In the genomic region with DNA sequence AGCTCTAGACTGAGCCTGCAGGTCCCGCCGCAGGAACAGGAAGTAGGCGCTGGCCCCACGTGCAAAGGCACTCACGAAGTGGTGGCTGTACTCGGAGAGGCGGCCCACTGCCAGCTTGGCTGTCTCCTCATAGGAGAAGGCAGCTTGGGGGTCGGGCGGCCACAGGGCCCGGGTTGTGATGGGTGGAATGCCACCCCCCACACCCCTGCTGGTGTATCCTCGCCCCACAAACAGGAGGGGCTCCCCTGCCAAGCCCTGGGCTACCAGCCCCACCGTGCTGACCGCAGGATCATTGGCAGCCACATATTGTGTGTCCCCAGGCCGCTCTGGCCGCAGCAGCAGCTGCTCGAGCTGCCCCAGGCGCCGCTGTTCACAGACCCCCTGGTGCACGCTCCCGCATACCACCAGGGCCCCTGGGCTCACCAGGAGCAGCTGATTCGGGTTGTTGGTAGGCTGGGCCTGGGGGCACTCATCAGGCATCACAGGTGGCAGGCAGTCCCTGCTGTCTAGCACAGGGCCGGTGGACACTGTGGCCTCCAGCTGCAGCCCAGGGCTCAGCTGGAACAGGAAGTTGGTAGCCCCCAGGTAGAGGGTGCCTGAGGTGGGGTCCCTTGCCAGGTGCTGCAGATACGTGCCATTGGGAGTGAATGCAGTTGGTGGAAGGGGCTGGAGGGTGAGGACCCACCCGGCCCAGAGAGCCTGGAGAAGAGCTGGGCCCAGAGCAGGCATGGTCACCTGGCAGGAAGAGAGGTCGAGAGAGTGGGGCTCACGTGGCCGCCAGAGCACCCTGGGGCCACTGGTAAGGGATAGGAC, we compare ENCODE assay signal across 18 cellular contexts. TPM values are rescaled to one million over a fixed set of nuclear protein-coding genes. Genes with fewer than 3 reads are reported as not detected.
DNase-seq lines count a peak whose midpoint lies in the region; FAIRE-seq and TF ChIP-seq lines count a peak whose summit lies in the region.
"Had no signal": no experiment of that assay in that cellular context is flagged by ENCODE, and none has a peak within 500 bp of the region (broad histone marks: within the 10 kb centered on the region; RNA-seq: fewer than 3 reads in every experiment).

No MANE protein-coding gene starts in this region.

- no peaks in the 10 kb centered on the region for H3K27me3 Mint-ChIP-seq in H9 (ENCODE audit: low read depth)

- no peak overlapping the region for H3K4me3 ChIP-seq in ascending aorta
- no peak overlapping the region for H3K4me3 ChIP-seq in kidney (ENCODE audit: low read length in 2 of 2)
- H3K4me3 ChIP-seq in subcutaneous abdominal adipose tissue (ENCODE audit: low read depth in 1 of 5, low read length in 5 of 5): no peak overlapping the region
- H3K4me3 ChIP-seq: left lung, MG63 had no signal

- H2BK20ac ChIP-seq in H9 (ENCODE audit: low read depth, low read length, poor library complexity, severe bottlenecking): no peak overlapping the region

- no peak overlapping the region for H2BK120ac ChIP-seq in H9 (ENCODE audit: low read depth, low read length, poor library complexity, severe bottlenecking)

- intact Hi-C loops in ascending aorta (cut with DNase I): no loop called here
- intact Hi-C loops in kidney (cut with DNase I): no loop called here

- no peak overlapping the region; the same call in 1 of the 2 replicates for H3K14ac ChIP-seq in H9 (ENCODE audit: insufficient read depth, low read length)

- H3K36me3 ChIP-seq in ascending aorta (peaks cover 28 to 45% of the 10 kb centered on the region in 2 donors), kidney (ENCODE audit: control insufficient read depth in 1 of 2, insufficient read depth in 2 of 2, low read length in 2 of 2) (peaks cover 7 to 17% of the 10 kb centered on the region in 2 donors), subcutaneous abdominal adipose tissue (ENCODE audit: control insufficient read depth in 5 of 5, insufficient read depth in 5 of 5, low read length in 5 of 5) (peaks cover 0 to 19% (median 12%) of the 10 kb centered on the region in 5 donors)
- H3K36me3 ChIP-seq: BE2C, MG63 had no signal

- H2BK15ac ChIP-seq in H9 (ENCODE audit: low read depth, low read length): no peak overlapping the region

- no peak for FAIRE-seq in kidney (lab: Jason Lieb, UNC)

- no peak overlapping the region for H3K23ac ChIP-seq in H9 (ENCODE audit: insufficient read length, low read depth, low read length)

- DNase-seq in H9: no peak
- DNase-seq in ascending aorta (ENCODE audit: low spot score in 2 of 2): no peak
- DNase-seq in kidney: no peak
- no peak for DNase-seq in 8988T
- DNase-seq in SHP77 treated with DMSO at 0.1 percent for 48 hours (lab: John Stamatoyannopoulos, UW): no peak
- DNase-seq in AG08396 (ENCODE audit: low spot score): no peak
- no peak for DNase-seq in mesenteric fat pad (ENCODE audit: low spot score)
- DNase-seq: activated CD4-positive, alpha-beta T cell treated with anti-CD3 and anti-CD28 coated beads, Interleukin-2, amount 10 ng/mL, durations not matched to agents 7 days and 5 days; activated naive CD4-positive, alpha-beta T cell treated with anti-CD3 and anti-CD28 coated beads, Interleukin-2, amount 10 ng/mL, durations not matched to agents 7 days and 5 days; BE2C; effector memory CD4-positive, alpha-beta T cell; MG63; naive B cell; NCI-H2081; NCI-H748 treated with DMSO at 0.1 percent for 48 hours had no signal

- H3K27me3 ChIP-seq in H9 (ENCODE audit: insufficient read depth, low read length): no peaks in the 10 kb centered on the region
- no peaks in the 10 kb centered on the region for H3K27me3 ChIP-seq in ascending aorta
- H3K27me3 ChIP-seq in subcutaneous abdominal adipose tissue (ENCODE audit: control insufficient read depth in 5 of 5, insufficient read depth in 4 of 5, low read length in 5 of 5): no peaks in the 10 kb centered on the region
- H3K27me3 ChIP-seq: BE2C, MG63 had no signal

- H3K27ac ChIP-seq in H9 (ENCODE audit: insufficient read length, low read depth, low read length) (no peak overlapping the region), ascending aorta (peak overlapping the region; percentile 95 to 98), kidney (ENCODE audit: low read depth in 2 of 2, low read length in 2 of 2) (peak overlapping the region; percentile 78 to 83), subcutaneous abdominal adipose tissue (ENCODE audit: low read depth, low read length) (peak overlapping the region; percentile 84)
- H3K27ac ChIP-seq: left lung had no signal

- no peak overlapping the region for H2AK5ac ChIP-seq in H9 (ENCODE audit: insufficient read length, low read length)

- no peak overlapping the region for H4K91ac ChIP-seq in H9 (ENCODE audit: insufficient read length, low read depth, low read length)

- no peaks in the 10 kb centered on the region for H4K20me1 ChIP-seq in H9 (ENCODE audit: control insufficient read depth, insufficient read depth, insufficient read length)

- no peak overlapping the region for H3T11ph ChIP-seq in H9 (ENCODE audit: low read length)

- H3K4me1 ChIP-seq in H9 (ENCODE audit: insufficient read depth, low read length) (peaks cover 9% of the 10 kb centered on the region; the same call in 1 of the 2 replicates), ascending aorta (peaks cover 18 to 38% of the 10 kb centered on the region in 2 donors), kidney (ENCODE audit: control insufficient read depth in 1 of 2, insufficient read depth in 1 of 2, low read depth in 1 of 2, low read length in 2 of 2) (peaks cover 30 to 62% of the 10 kb centered on the region in 2 donors), subcutaneous abdominal adipose tissue (ENCODE audit: control insufficient read depth in 5 of 5, insufficient read depth in 5 of 5, low read length in 5 of 5) (peaks cover 7 to 64% (median 52%) of the 10 kb centered on the region in 5 donors)
- H3K4me1 ChIP-seq: BE2C had no signal

- H3K23me2 ChIP-seq in H9 (ENCODE audit: insufficient read length, low read depth, low read length, poor library complexity, severe bottlenecking): peaks cover 9% of the 10 kb centered on the region

- no peaks in the 10 kb centered on the region for H3K9me3 ChIP-seq in H9 (ENCODE audit: control insufficient read depth, low read depth, low read length)
- H3K9me3 ChIP-seq in ascending aorta: no peaks in the 10 kb centered on the region
- no peaks in the 10 kb centered on the region for H3K9me3 ChIP-seq in kidney (ENCODE audit: control insufficient read depth in 1 of 2, low read length in 2 of 2)
- H3K9me3 ChIP-seq in subcutaneous abdominal adipose tissue (ENCODE audit: control insufficient read depth in 5 of 5, low read length in 5 of 5): no peaks in the 10 kb centered on the region
- H3K9me3 ChIP-seq: BE2C, left lung, MG63 had no signal

- peaks cover 31 to 35% of the 10 kb centered on the region in 2 experiments for H3K4me1 Mint-ChIP-seq in H9
- H3K4me1 Mint-ChIP-seq: naive B cell had no signal

- peaks cover 15 to 43% (median 43%) of the 10 kb centered on the region in 3 experiments; a peak in 6 of 7 replicates for H3K36me3 Mint-ChIP-seq in H9 (ENCODE audit: insufficient read depth in 1 of 3, low read depth in 3 of 3)
- H3K36me3 Mint-ChIP-seq: activated naive CD4-positive, alpha-beta T cell treated with anti-CD3 and anti-CD28 coated beads, Interleukin-2, amount 10 ng/mL, durations not matched to agents 7 days and 5 days; naive B cell had no signal

- H3K9ac ChIP-seq in H9 (ENCODE audit: extremely low read depth, insufficient read length, low read length) (no peak overlapping the region), kidney (ENCODE audit: low read length in 2 of 2) (peak overlapping the region in 1 of 2 donors; percentile 76), subcutaneous abdominal adipose tissue (ENCODE audit: low read length in 5 of 5) (no peak overlapping the region)

- H3K4me3 Mint-ChIP-seq in H9: no peak overlapping the region
- H3K4me3 Mint-ChIP-seq: activated CD4-positive, alpha-beta T cell treated with anti-CD3 and anti-CD28 coated beads, Interleukin-2, amount 10 ng/mL, durations not matched to agents 7 days and 5 days; activated naive CD4-positive, alpha-beta T cell treated with anti-CD3 and anti-CD28 coated beads, Interleukin-2, amount 10 ng/mL, durations not matched to agents 7 days and 5 days had no signal

- H3K4me2 ChIP-seq in H9 (ENCODE audit: insufficient read depth, insufficient read length, low read length): no peak overlapping the region

- no peaks in the 10 kb centered on the region for H3K9me3 Mint-ChIP-seq in H9
- H3K9me3 Mint-ChIP-seq: activated CD4-positive, alpha-beta T cell treated with anti-CD3 and anti-CD28 coated beads, Interleukin-2, amount 10 ng/mL, durations not matched to agents 7 days and 5 days; activated naive CD4-positive, alpha-beta T cell treated with anti-CD3 and anti-CD28 coated beads, Interleukin-2, amount 10 ng/mL, durations not matched to agents 7 days and 5 days; naive B cell had no signal

- no peak overlapping the region for H3K4ac ChIP-seq in H9 (ENCODE audit: low read depth, low read length)

- TF ChIP-seq CTCF in H9 (conservative IDR thresholded peaks at IDR 0.05) (no peak), ascending aorta (IDR thresholded peaks at IDR 0.05) (no peak), kidney (IDR thresholded peaks at IDR 0.05; ENCODE audit: borderline replicate concordance, extremely low read depth, insufficient read depth) (no peak)

- no peak overlapping the region for H4K5ac ChIP-seq in H9 (ENCODE audit: insufficient read length, low read depth, low read length)

- no peak overlapping the region for H2BK5ac ChIP-seq in H9 (ENCODE audit: insufficient read length, low read length)

- H3K79me2 ChIP-seq in H9 (ENCODE audit: insufficient read depth, low read length): peaks cover 35% of the 10 kb centered on the region; the same call in 1 of the 2 replicates

- H3K79me1 ChIP-seq in H9 (ENCODE audit: insufficient read depth, low read depth, low read length, poor library complexity, severe bottlenecking): no peaks in the 10 kb centered on the region

- no CpG with 5 or more reads among the region's 27 CpGs for WGBS in H9 (ENCODE audit: extremely low coverage, insufficient read length, low lambda C conversion rate)

- H3K27ac Mint-ChIP-seq in H9: peak overlapping the region; percentile 53 to 94 (median 84); a peak in 5 of 7 replicates
- H3K27ac Mint-ChIP-seq: activated CD4-positive, alpha-beta T cell treated with anti-CD3 and anti-CD28 coated beads, Interleukin-2, amount 10 ng/mL, durations not matched to agents 7 days and 5 days; activated naive CD4-positive, alpha-beta T cell treated with anti-CD3 and anti-CD28 coated beads, Interleukin-2, amount 10 ng/mL, durations not matched to agents 7 days and 5 days had no signal

- no peak overlapping the region for H3K56ac ChIP-seq in H9 (ENCODE audit: insufficient read length, low read depth, low read length)

- H4K8ac ChIP-seq in H9 (replicated peaks; ENCODE audit: insufficient read length, low read depth, low read length): no peak overlapping the region

- no peak overlapping the region for H2BK12ac ChIP-seq in H9 (ENCODE audit: insufficient read length, low read depth, low read length)

- H2AFZ ChIP-seq in H9 (ENCODE audit: low read length): no peak overlapping the region

- no peak overlapping the region for H3K18ac ChIP-seq in H9 (ENCODE audit: insufficient read length, low read depth, low read length)

RNA-seq across cellular contexts. Expression of a gene that starts 5.8 kb away (rescaled TPM):
- 175 and 184 TPM in 2 replicates for total RNA-seq in H9 (2021)
- 160 TPM for total RNA-seq in ascending aorta
- total RNA-seq in kidney: 224 TPM
- polyA plus RNA-seq in kidney (ENCODE audit: insufficient read depth, low read depth, low replicate concordance): 101 TPM
- 40.0 TPM for total RNA-seq in mesenteric fat pad

RNA-seq across cellular contexts. Expression of a gene that starts 15.8 kb away (rescaled TPM):
- 20.0 and 22.0 TPM in 2 replicates for total RNA-seq in H9 (2021)
- total RNA-seq in ascending aorta: 19.3 TPM
- total RNA-seq in kidney: 13.8 TPM
- polyA plus RNA-seq in kidney (ENCODE audit: insufficient read depth, low read depth, low replicate concordance): 32.8 TPM
- 11.6 TPM for total RNA-seq in mesenteric fat pad

RNA-seq across cellular contexts. Expression of a gene that starts 16.0 kb away (rescaled TPM):
- total RNA-seq in H9 (2021): 305 and 309 TPM in 2 replicates
- 142 TPM for total RNA-seq in ascending aorta
- total RNA-seq in kidney: 195 TPM
- 631 TPM for polyA plus RNA-seq in kidney (ENCODE audit: insufficient read depth, low read depth, low replicate concordance)
- total RNA-seq in mesenteric fat pad: 144 TPM

RNA-seq across cellular contexts. Expression of a gene that starts 22.4 kb away (rescaled TPM):
- total RNA-seq in H9 (2021) (16.3 and 17.5 TPM in 2 replicates), ascending aorta (9.0 TPM), kidney (6.7 TPM), mesenteric fat pad (7.2 TPM)
- 5.4 TPM for polyA plus RNA-seq in kidney (ENCODE audit: insufficient read depth, low read depth, low replicate concordance)

RNA-seq across cellular contexts. Expression of a gene that starts 52.1 kb away (rescaled TPM):
- total RNA-seq in H9 (2021) (0.59 and 0.74 TPM in 2 replicates), ascending aorta (not detected), kidney (not detected), mesenteric fat pad (not detected)
- not detected for polyA plus RNA-seq in kidney (ENCODE audit: insufficient read depth, low read depth, low replicate concordance)
- total RNA-seq: activated CD4-positive, alpha-beta T cell treated with anti-CD3 and anti-CD28 coated beads, Interleukin-2, amount 10 ng/mL, durations not matched to agents 7 days and 5 days; HT-29; left lung had no signal
